Comparison of ENCODE assay signal across 30 cellular contexts in the genomic region with DNA sequence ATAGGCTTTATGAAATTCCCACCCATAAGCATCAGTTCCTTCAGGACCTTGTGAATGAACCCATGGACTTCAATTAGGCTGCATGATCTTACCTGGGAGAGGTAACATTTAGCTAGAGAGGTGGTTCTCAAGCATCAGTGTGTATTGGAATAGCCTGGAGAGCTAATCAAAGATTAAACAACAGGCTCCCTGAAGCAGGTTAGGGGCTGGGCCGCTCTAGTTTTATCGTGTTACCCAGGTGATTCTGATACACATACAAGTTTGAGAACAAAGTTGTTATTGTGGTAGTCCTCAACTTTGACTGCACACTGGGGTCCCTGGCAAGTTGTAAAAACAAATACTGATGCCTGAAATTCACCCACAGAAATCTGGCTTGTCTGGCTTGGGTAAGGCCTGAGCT. TPM values are rescaled to one million over a fixed set of nuclear protein-coding genes. Genes with fewer than 3 reads are reported as not detected.
"Had no signal": no experiment of that assay in that cellular context is flagged by ENCODE, and none has a peak within 500 bp of the region (broad histone marks: within the 10 kb centered on the region; RNA-seq: fewer than 3 reads in every experiment).

No MANE protein-coding gene starts in this region.

- H3K9me3 ChIP-seq: esophagus muscularis mucosa, gastroesophageal sphincter had no signal

- H3K27me3 Mint-ChIP-seq: activated B cell treated with CpG ODN at 0.5 μM for 24 hours; activated CD8-positive, alpha-beta T cell treated with anti-CD3 and anti-CD28 coated beads for 36 hours; activated naive CD8-positive, alpha-beta T cell; T-helper 17 cell had no signal

- H3K4me1 Mint-ChIP-seq: activated T-helper 17 cell treated with anti-CD3 and anti-CD28 coated beads, Interleukin-2, amount 50 U/mL, for 72 hours had no signal

- H3K4me3 ChIP-seq: esophagus muscularis mucosa, gastroesophageal sphincter had no signal

- DNase-seq: activated B cell treated with CpG ODN at 0.5 μM for 24 hours; activated CD4-positive, alpha-beta T cell treated with anti-CD3 and anti-CD28 coated beads for 48 hours; activated CD4-positive, alpha-beta T cell treated with anti-CD3 and anti-CD28 coated beads, Interleukin-2, amount 50 U/mL, for 1 hour; activated CD4-positive, alpha-beta T cell treated with anti-CD3 and anti-CD28 coated beads, Interleukin-2, amount 50 U/mL, for 48 hours; activated CD8-positive, alpha-beta memory T cell treated with anti-CD3 and anti-CD28 coated beads for 24 hours; activated CD8-positive, alpha-beta T cell treated with anti-CD3 and anti-CD28 coated beads for 36 hours; activated effector memory CD4-positive, alpha-beta T cell treated with Interleukin-2 at 50 U/mL for 16 hours; activated gamma-delta T cell treated with Interleukin-2 at 50 U/mL for 16 hours; activated naive CD4-positive, alpha-beta T cell treated with anti-CD3 and anti-CD28 coated beads, Interleukin-2, amount 50 U/mL, for 16 hours; activated naive CD4-positive, alpha-beta T cell treated with Interleukin-2 at 50 U/mL for 16 hours; activated T-cell treated with anti-CD3 and anti-CD28 coated beads, Interleukin-2, amount 50 U/mL, for 4 hours; amniotic stem cell; anterior cingulate cortex; caudate nucleus; cortex of kidney; dermis blood vessel endothelial cell; effector CD4-positive, alpha-beta T cell; effector memory CD8-positive, alpha-beta T cell; erythroblast; foreskin keratinocyte; T-helper 1 cell; T-helper 17 cell; T1000; WERI-Rb-1 had no signal

- H3K27ac Mint-ChIP-seq: activated B cell treated with CpG ODN at 0.5 μM for 24 hours; activated CD8-positive, alpha-beta T cell treated with anti-CD3 and anti-CD28 coated beads for 36 hours; activated naive CD8-positive, alpha-beta T cell; activated T-helper 17 cell treated with anti-CD3 and anti-CD28 coated beads, Interleukin-2, amount 50 U/mL, for 72 hours; effector memory CD8-positive, alpha-beta T cell; T-helper 17 cell; T-helper 2 cell treated with Interferon-gamma antibody and Interleukin-4, amounts not matched to agents 5 μg/mL and 100 μg/mL, for 36 hours had no signal

- H3K36me3 Mint-ChIP-seq: activated naive CD8-positive, alpha-beta T cell had no signal

- H3K4me1 ChIP-seq: foreskin keratinocyte, gastroesophageal sphincter had no signal

- H3K4me3 Mint-ChIP-seq: activated B cell treated with CpG ODN at 0.5 μM for 24 hours; activated CD8-positive, alpha-beta T cell treated with anti-CD3 and anti-CD28 coated beads for 36 hours; activated naive CD8-positive, alpha-beta T cell; activated T-cell treated with anti-CD3 and anti-CD28 coated beads, Interleukin-2, amount 50 U/mL, for 4 hours; activated T-helper 17 cell treated with anti-CD3 and anti-CD28 coated beads, Interleukin-2, amount 50 U/mL, for 72 hours; effector memory CD8-positive, alpha-beta T cell; T-helper 17 cell; T-helper 2 cell treated with Interferon-gamma antibody and Interleukin-4, amounts not matched to agents 5 μg/mL and 100 μg/mL, for 36 hours had no signal

- H3K9me3 Mint-ChIP-seq: activated B cell treated with CpG ODN at 0.5 μM for 24 hours; activated CD8-positive, alpha-beta T cell treated with anti-CD3 and anti-CD28 coated beads for 36 hours; activated T-cell treated with anti-CD3 and anti-CD28 coated beads, Interleukin-2, amount 50 U/mL, for 4 hours; activated T-helper 17 cell treated with anti-CD3 and anti-CD28 coated beads, Interleukin-2, amount 50 U/mL, for 72 hours; effector memory CD8-positive, alpha-beta T cell; T-helper 2 cell treated with Interferon-gamma antibody and Interleukin-4, amounts not matched to agents 5 μg/mL and 100 μg/mL, for 36 hours had no signal

- H3K27ac ChIP-seq: esophagus muscularis mucosa, foreskin keratinocyte, gastroesophageal sphincter, WERI-Rb-1 had no signal

- H3K36me3 ChIP-seq: esophagus muscularis mucosa, gastroesophageal sphincter, WERI-Rb-1 had no signal

- H3K27me3 ChIP-seq: esophagus muscularis mucosa, foreskin keratinocyte, gastroesophageal sphincter had no signal

- ATAC-seq: activated CD4-positive, CD25-positive, alpha-beta regulatory T cell treated with anti-CD3 and anti-CD28 coated beads, Interleukin-2, amount 50 U/mL, for 24 hours; activated CD8-positive, alpha-beta T cell treated with anti-CD3 and anti-CD28 coated beads for 36 hours; activated T-cell treated with anti-CD3 and anti-CD28 coated beads, Interleukin-2, amount 50 U/mL, for 4 hours; activated T-helper 17 cell treated with anti-CD3 and anti-CD28 coated beads, Interleukin-2, amount 50 U/mL, for 72 hours; effector memory CD8-positive, alpha-beta T cell; foreskin keratinocyte; gastroesophageal sphincter; T-helper 17 cell had no signal

RNA-seq across cellular contexts. Expression of a gene that starts 31.2 kb away (rescaled TPM):
- total RNA-seq: T-helper 17 cell had no signal
